8 cellular contexts compared by ENCODE assay signal in genomic region chrX:44873415-44874270, GRCh38. TPM values are rescaled to one million over a fixed set of nuclear protein-coding genes. Genes with fewer than 3 reads are reported as not detected.
DNase-seq lines count a peak whose midpoint lies in the region; ATAC-seq, FAIRE-seq and TF ChIP-seq lines count a peak whose summit lies in the region.

No MANE protein-coding gene starts in this region.

- peak overlapping the region; percentile 77 for H3K18ac ChIP-seq in trophoblast cell (ENCODE audit: low read length)

- H2BK5ac ChIP-seq in trophoblast cell (ENCODE audit: low read depth, low read length, poor library complexity) = peak overlapping the region; percentile 91

- DNase-seq in GM12891 (ENCODE audit: insufficient read length, low spot score) (no peak), HK-2 (ENCODE audit: unreplicated experiment) (peak; percentile 61), SK-N-MC (ENCODE audit: low read depth, low spot score) (no peak), cardiac muscle cell (ENCODE audit: low read depth in 1 of 2, low spot score in 1 of 2) (peak; percentile 55 to 58), trophoblast cell (peak in 1 of 2 donors; percentile 72), vagina (ENCODE audit: extremely low spot score in 2 of 2) (no peak)

- ATAC-seq in GM18517 (IDR thresholded peaks at IDR 0.05; ENCODE audit: unreplicated experiment) = no peak

- H3K14ac ChIP-seq in trophoblast cell (ENCODE audit: low read length) = peak overlapping the region; percentile 59

- no peaks in the 10 kb centered on the region for H3K4me1 ChIP-seq in cardiac muscle cell (ENCODE audit: low read depth)
- peaks cover 2% of the 10 kb centered on the region in 2 experiments for H3K4me1 ChIP-seq in trophoblast cell (ENCODE audit: control insufficient read depth in 1 of 2, insufficient read depth in 2 of 2, low read length in 2 of 2)
- H3K4me1 ChIP-seq in vagina = peaks cover 50% of the 10 kb centered on the region

- no peak overlapping the region for H2BK12ac ChIP-seq in trophoblast cell (ENCODE audit: low read length)

- H2BK120ac ChIP-seq in trophoblast cell (ENCODE audit: insufficient read depth, low read length, poor library complexity) = peak overlapping the region; percentile 36

- peak overlapping the region; percentile 90 for H4K12ac ChIP-seq in trophoblast cell (ENCODE audit: low read depth, low read length)

- no peaks in the 10 kb centered on the region for H3K36me3 Mint-ChIP-seq in activated naive CD8-positive, alpha-beta T cell

- no CpG with 5 or more reads among the region's 99 CpGs for WGBS in trophoblast cell (ENCODE audit: extremely low coverage, insufficient coverage, insufficient read length)

- H3K36me3 ChIP-seq in SK-N-MC (ENCODE audit: insufficient read depth, low read length) = peaks cover 7% of the 10 kb centered on the region
- no peaks in the 10 kb centered on the region for H3K36me3 ChIP-seq in cardiac muscle cell
- no peaks in the 10 kb centered on the region for H3K36me3 ChIP-seq in trophoblast cell (ENCODE audit: control insufficient read depth in 1 of 2, insufficient read depth in 2 of 2, low read length in 2 of 2)
- H3K36me3 ChIP-seq in vagina = no peaks in the 10 kb centered on the region

- H3K9me3 ChIP-seq in SK-N-MC (ENCODE audit: low read depth, low read length) = no peaks in the 10 kb centered on the region
- no peaks in the 10 kb centered on the region for H3K9me3 ChIP-seq in cardiac muscle cell (ENCODE audit: low read depth)
- H3K9me3 ChIP-seq in trophoblast cell (ENCODE audit: insufficient read depth, low read depth, low read length) = no peaks in the 10 kb centered on the region
- no peaks in the 10 kb centered on the region for H3K9me3 ChIP-seq in vagina

- H3K27me3 Mint-ChIP-seq in activated naive CD8-positive, alpha-beta T cell = no peaks in the 10 kb centered on the region

- H3K4me1 Mint-ChIP-seq in activated naive CD8-positive, alpha-beta T cell (ENCODE audit: low read depth) = peaks cover 26% of the 10 kb centered on the region

- H3K9ac ChIP-seq in SK-N-MC (ENCODE audit: insufficient read length) (peak overlapping the region; percentile 91), trophoblast cell (ENCODE audit: low read length) (peak overlapping the region; percentile 91)

- H3K27me3 ChIP-seq in cardiac muscle cell (no peaks in the 10 kb centered on the region), trophoblast cell (ENCODE audit: insufficient read depth, low read length) (no peaks in the 10 kb centered on the region), vagina (no peaks in the 10 kb centered on the region)

- intact Hi-C loops in vagina (cut with DNase I) = no loop called here

- H3K4me3 Mint-ChIP-seq in activated naive CD8-positive, alpha-beta T cell = peak overlapping the region; percentile 97

- peak overlapping the region; percentile 80 for H3K4me3 ChIP-seq in SK-N-MC
- H3K4me3 ChIP-seq in cardiac muscle cell = peak overlapping the region; percentile 90
- H3K4me3 ChIP-seq in trophoblast cell (ENCODE audit: low read depth, low read length) = peak overlapping the region; percentile 86
- peak overlapping the region; percentile 64 to 94 for H3K4me3 ChIP-seq in vagina

- peaks cover 10% of the 10 kb centered on the region for H3K79me2 ChIP-seq in trophoblast cell (ENCODE audit: control insufficient read depth, insufficient read depth, low read length, poor library complexity)

- H4K91ac ChIP-seq in trophoblast cell (ENCODE audit: low read depth, low read length) = peak overlapping the region; percentile 77

- peak overlapping the region; percentile 32 for H2AK5ac ChIP-seq in trophoblast cell (ENCODE audit: low read length)

- no peak overlapping the region for H3K23ac ChIP-seq in trophoblast cell (ENCODE audit: low read length)

- peak overlapping the region; percentile 75 for H3K4me2 ChIP-seq in trophoblast cell (ENCODE audit: low read length)

- no peak for TF ChIP-seq CTCF in cardiac muscle cell (IDR thresholded peaks at IDR 0.05; ENCODE audit: low read depth, low read length)
- TF ChIP-seq CTCF in vagina (IDR thresholded peaks at IDR 0.05) = no peak

- H2AFZ ChIP-seq in trophoblast cell (ENCODE audit: insufficient read depth, low read length, poor library complexity) = peak overlapping the region; percentile 68

- TF ChIP-seq POLR2A in GM12891 (IDR thresholded peaks at IDR 0.05; ENCODE audit: low read depth, low read length) (no peak), vagina (IDR thresholded peaks at IDR 0.05) (peak in 1 of 2 donors; percentile 3)

- FAIRE-seq in GM12891 (lab: Jason Lieb, UNC) = peak; percentile 33

- H3K4ac ChIP-seq in trophoblast cell (ENCODE audit: low read depth, low read length) = peak overlapping the region; percentile 34

- H3K27ac ChIP-seq in SK-N-MC (peak overlapping the region; percentile 97), cardiac muscle cell (peak overlapping the region; percentile 99), trophoblast cell (ENCODE audit: low read depth, low read length) (peak overlapping the region; percentile 94), vagina (peak overlapping the region; percentile 100)

- H3K27ac Mint-ChIP-seq in activated naive CD8-positive, alpha-beta T cell = peak overlapping the region; percentile 99

- peak overlapping the region; percentile 82 for H4K8ac ChIP-seq in trophoblast cell (ENCODE audit: low read depth, low read length)

- H3K9me3 Mint-ChIP-seq in activated naive CD8-positive, alpha-beta T cell (ENCODE audit: low read depth) = no peaks in the 10 kb centered on the region

- H3K79me1 ChIP-seq in trophoblast cell (ENCODE audit: low read length) = peaks cover 17% of the 10 kb centered on the region

TF ChIP-seq in GM12891, 5 proteins besides CTCF, POLR2A, EP300 and RAD21:
- TF ChIP-seq SPI1 (IDR thresholded peaks at IDR 0.05; ENCODE audit: low read depth, low read length) = no peak
- TF ChIP-seq TAF1 (IDR thresholded peaks at IDR 0.05; ENCODE audit: low read depth, low read length) = no peak; the same call in 1 of the 2 replicates
- TF ChIP-seq POLR2AphosphoS5 (IDR thresholded peaks at IDR 0.05; ENCODE audit: low read depth, low read length) = no peak
- TF ChIP-seq POU2F2 (IDR thresholded peaks at IDR 0.05; ENCODE audit: low read depth, low read length) = no peak
- TF ChIP-seq PAX5 (IDR thresholded peaks at IDR 0.05; ENCODE audit: insufficient read depth, low read length, severe bottlenecking) = no peak

RNA-seq across cellular contexts. Expression of gene KDM6A, which starts 0.7 kb away (rescaled TPM):
- polyA plus RNA-seq in GM12891 (2012; ENCODE audit: low read depth, missing spikeins) = 7.3 TPM
- total RNA-seq in cardiac muscle cell (78.0 and 80.7 TPM in 2 replicates), vagina (44.2 TPM)
- polyA plus RNA-seq in cardiac muscle cell = 52.6 and 68.4 TPM in 2 replicates
- polyA plus RNA-seq in trophoblast cell (2013) = 60.3 and 60.8 TPM in 2 replicates

RNA-seq across cellular contexts. Expression of gene DUSP21, which starts 29.8 kb away (rescaled TPM):
- not detected for polyA plus RNA-seq in GM12891 (2012; ENCODE audit: low read depth, missing spikeins)
- not detected in 2 replicates for total RNA-seq in cardiac muscle cell
- not detected in 2 replicates for polyA plus RNA-seq in cardiac muscle cell
- not detected in 2 replicates for polyA plus RNA-seq in trophoblast cell (2013)
- not detected for total RNA-seq in vagina

Comparison
In these comparisons a context has a peak if more than half of its experiments do, and no peak if none do; other contexts are left out.
1. DNase-seq: peak in HK-2 (single experiment) and cardiac muscle cell (2 of 2); none in GM12891 (single experiment), SK-N-MC (single experiment) and vagina (0 of 2).
2. Peak in every context shown above with its lines, with median percentiles within 50 percentile points of each other: H3K27ac ChIP-seq and H3K4me3 ChIP-seq.